26 cellular contexts compared by ENCODE assay signal in genomic region chr10:46257099-46257498, GRCh38. TPM values are rescaled to one million over a fixed set of nuclear protein-coding genes. Genes with fewer than 3 reads are reported as not detected.
DNase-seq lines count a peak whose midpoint lies in the region; ATAC-seq and TF ChIP-seq lines count a peak whose summit lies in the region.
"Had no signal": no experiment of that assay in that cellular context is flagged by ENCODE, and none has a peak within 500 bp of the region (broad histone marks: within the 10 kb centered on the region; RNA-seq: fewer than 3 reads in every experiment).

No MANE protein-coding gene starts in this region.

- TF ChIP-seq POLR2A in esophagus muscularis mucosa (IDR thresholded peaks at IDR 0.05; ENCODE audit: low read depth) (no peak), stomach (IDR thresholded peaks at IDR 0.05) (no peak)

- no peak overlapping the region for H3K4me3 ChIP-seq in right atrium auricular region
- H3K4me3 ChIP-seq in esophagus muscularis mucosa = no peak overlapping the region
- no peak overlapping the region for H3K4me3 ChIP-seq in stomach
- H3K4me3 ChIP-seq: BLaER1, K562, SK-N-MC had no signal

- H3K36me3 ChIP-seq in right atrium auricular region (no peaks in the 10 kb centered on the region), esophagus muscularis mucosa (no peaks in the 10 kb centered on the region), stomach (no peaks in the 10 kb centered on the region)

- no peak overlapping the region for H3K27ac ChIP-seq in right atrium auricular region
- H3K27ac ChIP-seq in esophagus muscularis mucosa (replicated peaks in 1 of 4) = no peak overlapping the region
- H3K27ac ChIP-seq in stomach = no peak overlapping the region
- H3K27ac ChIP-seq: BLaER1, SK-N-MC had no signal

- H3K9me3 ChIP-seq in right atrium auricular region = no peaks in the 10 kb centered on the region
- H3K9me3 ChIP-seq in esophagus muscularis mucosa = no peaks in the 10 kb centered on the region
- no peaks in the 10 kb centered on the region for H3K9me3 ChIP-seq in stomach
- H3K9me3 ChIP-seq: BLaER1 had no signal

- no peak for TF ChIP-seq CTCF in right atrium auricular region (IDR thresholded peaks at IDR 0.05)
- no peak for TF ChIP-seq CTCF in esophagus muscularis mucosa (IDR thresholded peaks at IDR 0.05)
- no peak for TF ChIP-seq CTCF in stomach (IDR thresholded peaks at IDR 0.05)

- H3K27me3 ChIP-seq in right atrium auricular region = no peaks in the 10 kb centered on the region
- no peaks in the 10 kb centered on the region for H3K27me3 ChIP-seq in esophagus muscularis mucosa
- H3K27me3 ChIP-seq in stomach = no peaks in the 10 kb centered on the region
- H3K27me3 ChIP-seq: BLaER1 had no signal

- H3K4me1 ChIP-seq in right atrium auricular region (peaks cover 0 to 14% of the 10 kb centered on the region in 2 donors), esophagus muscularis mucosa (peaks cover 0 to 5% (median 0%) of the 10 kb centered on the region in 4 donors), stomach (peaks cover 0 to 10% (median 6%) of the 10 kb centered on the region in 4 donors)
- H3K4me1 ChIP-seq: BLaER1 had no signal

- ATAC-seq in HG03108 (IDR thresholded peaks at IDR 0.05; ENCODE audit: unreplicated experiment) (no peak), GM21723 (IDR thresholded peaks at IDR 0.05; ENCODE audit: unreplicated experiment) (no peak)
- ATAC-seq: CD8-positive, alpha-beta T cell had no signal

- intact Hi-C loops in cardiac septum (cut with DNase I) = no loop called here
- intact Hi-C loops in esophagus muscularis mucosa (cut with DNase I) = no loop called here
- intact Hi-C loops in stomach (cut with DNase I; ENCODE audit: low total_unique reads) = no loop called here

- TF ChIP-seq EP300 in esophagus muscularis mucosa (IDR thresholded peaks at IDR 0.05) = no peak
- TF ChIP-seq EP300 in stomach (IDR thresholded peaks at IDR 0.05) = no peak

- DNase-seq in right atrium auricular region (ENCODE audit: low spot score) (peak; percentile 46), cardiac septum (ENCODE audit: low spot score) (no peak), esophagus muscularis mucosa (ENCODE audit: extremely low spot score) (peak; percentile 90), stomach (peak; percentile 47), T1000 (lab: John Stamatoyannopoulos, UW) (no peak)
- DNase-seq: CD8-positive, alpha-beta T cell; DMS 273 treated with DMSO at 0.1 percent for 48 hours; DMS79 treated with DMSO at 0.1 percent for 48 hours; GF-D8; Kasumi-1; NCI-H1092 treated with DMSO at 0.1 percent for 48 hours; NCI-H1436; NCI-H187; NCI-H2081 treated with DMSO at 0.1 percent for 48 hours; NCI-H2171; NCI-H226; NCI-H510A treated with DMSO at 0.1 percent for 48 hours; NCI-H774; SIG-M5 had no signal

- 88% methylated on average over 4 of the region's 4 CpGs for WGBS in esophagus muscularis mucosa
- 40 to 61% (median 48%) methylated on average over 4 of the region's 4 CpGs for WGBS in stomach, 5 donors

RNA-seq across cellular contexts. Expression of gene ANTXRL, which starts 29.7 kb away (rescaled TPM):
- total RNA-seq in right atrium auricular region = not detected
- total RNA-seq in cardiac septum = not detected
- not detected for total RNA-seq in esophagus muscularis mucosa
- total RNA-seq in stomach = not detected
- not detected for polyA plus RNA-seq in stomach
- total RNA-seq: CD8-positive, alpha-beta T cell; K562; M059J had no signal
- polyA plus RNA-seq: AG04450, K562 had no signal

Comparison
In these comparisons a context has a peak if more than half of its experiments do, and no peak if none do; other contexts are left out.
1. DNase-seq: peak in right atrium auricular region (single experiment), esophagus muscularis mucosa (single experiment) and stomach (single experiment); none in cardiac septum (single experiment) and T1000 (single experiment).